In the genomic region with DNA sequence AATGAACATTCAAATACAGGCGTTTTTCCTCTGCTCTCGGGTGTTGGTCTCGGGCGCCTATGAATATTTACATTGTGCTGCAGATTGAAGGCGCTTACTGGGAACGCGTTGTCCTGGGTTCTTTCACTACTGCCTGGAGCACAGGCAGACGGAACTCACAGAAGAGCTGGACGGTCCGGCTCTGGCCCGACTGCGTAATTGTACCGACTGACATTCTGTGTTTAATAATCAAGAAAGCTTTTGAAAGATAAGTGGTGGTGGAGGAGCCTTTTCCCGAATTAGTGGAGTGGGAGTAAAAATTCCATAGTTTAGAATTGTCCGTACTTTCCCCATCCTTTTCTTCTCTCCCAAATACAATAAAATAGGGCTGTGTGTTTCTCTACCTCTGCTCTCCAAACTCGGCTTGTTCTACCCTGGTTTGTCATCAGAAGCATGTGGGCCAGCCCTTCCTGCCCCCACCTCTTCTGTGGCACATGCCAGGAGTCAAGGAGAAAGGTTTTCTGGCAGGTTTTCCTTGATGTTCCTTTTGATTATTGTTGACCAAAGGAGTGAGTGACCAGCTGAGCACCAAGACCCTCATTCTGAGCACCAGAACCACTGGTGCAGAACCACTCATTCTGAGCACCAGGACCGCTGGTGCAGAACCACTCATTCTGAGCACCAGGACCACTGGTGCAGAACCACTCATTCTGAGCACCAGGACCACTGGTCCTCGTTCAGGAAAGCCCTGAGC, we compare ENCODE assay signal across 8 cellular contexts. TPM values are rescaled to one million over a fixed set of nuclear protein-coding genes. Genes with fewer than 3 reads are reported as not detected.
DNase-seq lines count a peak whose midpoint lies in the region; ATAC-seq and TF ChIP-seq lines count a peak whose summit lies in the region.

No MANE protein-coding gene starts in this region.

- peaks cover 41% of the 10 kb centered on the region for H3K27me3 Mint-ChIP-seq in activated naive CD4-positive, alpha-beta T cell treated with anti-CD3 and anti-CD28 coated beads, Interleukin-2, amount 50 U/mL, for 24 hours
- H3K27me3 Mint-ChIP-seq in brain, result peaks cover 76% of the 10 kb centered on the region

- H3K4me1 Mint-ChIP-seq in activated naive CD4-positive, alpha-beta T cell treated with anti-CD3 and anti-CD28 coated beads, Interleukin-2, amount 50 U/mL, for 24 hours, result peaks cover 22% of the 10 kb centered on the region
- peaks cover 16% of the 10 kb centered on the region for H3K4me1 Mint-ChIP-seq in brain

- intact Hi-C loops in upper lobe of right lung (cut with DNase I), result no loop called here

- TF ChIP-seq CTCF in brain (conservative IDR thresholded peaks at IDR 0.05) (no peak), upper lobe of right lung (IDR thresholded peaks at IDR 0.05) (no peak)

- ATAC-seq in upper lobe of right lung, result no peak
- ATAC-seq in HG03354 (IDR thresholded peaks at IDR 0.05; ENCODE audit: poor library complexity, severe bottlenecking, unreplicated experiment), result no peak

- H3K36me3 ChIP-seq in upper lobe of right lung, result no peaks in the 10 kb centered on the region

- H3K27ac Mint-ChIP-seq in activated naive CD4-positive, alpha-beta T cell treated with anti-CD3 and anti-CD28 coated beads, Interleukin-2, amount 50 U/mL, for 24 hours, result peak overlapping the region; percentile 33
- peak overlapping the region in 2 of 5 experiments; percentile 28 to 60 for H3K27ac Mint-ChIP-seq in brain

- peaks cover 8% of the 10 kb centered on the region for H3K4me1 ChIP-seq in upper lobe of right lung

- DNase-seq in activated naive CD4-positive, alpha-beta T cell (lab: John Stamatoyannopoulos, UW), result no peak
- peak; percentile 12 for DNase-seq in medulla oblongata (ENCODE audit: extremely low spot score)
- no peak for DNase-seq in upper lobe of right lung
- DNase-seq in NAMALWA (ENCODE audit: low spot score), result no peak
- DNase-seq in NCI-H82 (lab: John Stamatoyannopoulos, UW), result no peak

- H3K9me3 Mint-ChIP-seq in activated naive CD4-positive, alpha-beta T cell treated with anti-CD3 and anti-CD28 coated beads, Interleukin-2, amount 50 U/mL, for 24 hours, result no peaks in the 10 kb centered on the region
- peaks cover 0 to 7% (median 3%) of the 10 kb centered on the region in 5 experiments for H3K9me3 Mint-ChIP-seq in brain

- peak overlapping the region; percentile 73 for H3K27ac ChIP-seq in upper lobe of right lung

- no peaks in the 10 kb centered on the region for H3K36me3 Mint-ChIP-seq in activated naive CD4-positive, alpha-beta T cell treated with anti-CD3 and anti-CD28 coated beads, Interleukin-2, amount 50 U/mL, for 24 hours
- H3K36me3 Mint-ChIP-seq in brain, result peaks cover 13% of the 10 kb centered on the region

- peak overlapping the region; percentile 68 for H3K4me3 ChIP-seq in upper lobe of right lung

- peaks cover 3% of the 10 kb centered on the region for H3K27me3 ChIP-seq in upper lobe of right lung

- peak overlapping the region; percentile 78 for H3K4me3 Mint-ChIP-seq in activated naive CD4-positive, alpha-beta T cell treated with anti-CD3 and anti-CD28 coated beads, Interleukin-2, amount 50 U/mL, for 24 hours
- H3K4me3 Mint-ChIP-seq in brain, result peak overlapping the region; percentile 80 to 93 (median 87)

- no peaks in the 10 kb centered on the region for H3K9me3 ChIP-seq in upper lobe of right lung

RNA-seq across cellular contexts. Expression of a gene that starts 2.3 kb away (rescaled TPM):
- polyA plus RNA-seq in brain (ENCODE audit: insufficient read depth, low read depth, low replicate concordance), result 1.6 TPM
- 25.7 TPM for total RNA-seq in upper lobe of right lung
